In the genomic region with DNA sequence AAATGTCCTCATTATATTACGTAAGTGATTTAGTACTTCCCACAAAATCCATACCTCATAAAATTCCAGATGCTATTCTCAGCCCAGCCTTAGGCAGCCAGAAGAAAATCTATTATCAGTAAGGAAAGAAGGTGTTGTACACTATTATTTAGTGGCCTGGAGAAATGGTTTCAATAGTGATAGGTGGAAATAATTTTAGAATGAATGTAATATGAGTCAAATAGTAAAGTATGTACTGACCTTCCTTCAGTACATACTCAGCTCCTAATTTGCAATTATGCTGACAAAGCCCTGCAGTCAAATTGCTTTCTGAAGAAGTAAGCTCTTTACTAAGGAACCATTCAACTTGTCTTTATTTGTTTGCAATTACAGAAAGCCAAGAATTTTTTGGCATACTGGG, we compare ENCODE assay signal across 16 cellular contexts.
DNase-seq lines count a peak whose midpoint lies in the region; ATAC-seq and TF ChIP-seq lines count a peak whose summit lies in the region.
"Had no signal": no experiment of that assay in that cellular context is flagged by ENCODE, and none has a peak within 500 bp of the region (broad histone marks: within the 10 kb centered on the region; RNA-seq: fewer than 3 reads in every experiment).

No MANE protein-coding gene starts in this region.

- no peaks in the 10 kb centered on the region for H3K9me3 ChIP-seq in RWPE2 (ENCODE audit: severe bottlenecking)
- H3K9me3 ChIP-seq: A549, BE2C had no signal

- H3K4me3 ChIP-seq in RWPE2 (ENCODE audit: severe bottlenecking), result no peak overlapping the region
- H3K4me3 ChIP-seq: A549 had no signal

- H3K27ac ChIP-seq in RWPE2 (ENCODE audit: poor library complexity, severe bottlenecking) (no peak overlapping the region), foreskin keratinocyte (no peak overlapping the region)
- H3K27ac ChIP-seq: A549, C4-2B had no signal

- H3K27me3 Mint-ChIP-seq in activated naive CD8-positive, alpha-beta T cell treated with anti-CD3 and anti-CD28 coated beads for 36 hours, result no peaks in the 10 kb centered on the region
- H3K27me3 Mint-ChIP-seq: CD4-positive, alpha-beta memory T cell had no signal

- H3K36me3 ChIP-seq in RWPE2 (ENCODE audit: low read depth), result no peaks in the 10 kb centered on the region
- H3K36me3 ChIP-seq: BE2C had no signal

- H3K27me3 ChIP-seq in RWPE2 (ENCODE audit: insufficient read depth, poor library complexity, severe bottlenecking), result peaks cover 13% of the 10 kb centered on the region
- no peaks in the 10 kb centered on the region for H3K27me3 ChIP-seq in foreskin keratinocyte
- H3K27me3 ChIP-seq: BE2C had no signal

- 0 out of 3 replicates have a peak, but pooled peaks have one; percentile 40 for ATAC-seq in RWPE2 (ENCODE audit: low read depth)
- ATAC-seq in foreskin keratinocyte, result peak; percentile 56
- ATAC-seq in GM21447 (IDR thresholded peaks at IDR 0.05; ENCODE audit: unreplicated experiment), result no peak
- ATAC-seq: A549 had no signal

- DNase-seq in DMS79 (lab: John Stamatoyannopoulos, UW), result peak; percentile 0
- peak; percentile 21 for DNase-seq in DMS79 treated with DMSO at 0.1 percent for 48 hours (lab: John Stamatoyannopoulos, UW)
- no peak for DNase-seq in RWPE2 (ENCODE audit: low spot score)
- DNase-seq in foreskin keratinocyte, result peak; percentile 53 to 82
- DNase-seq in activated naive CD8-positive, alpha-beta T cell treated with anti-CD3 and anti-CD28 coated beads for 36 hours, result no peak
- DNase-seq in SHP77 treated with DMSO at 0.1 percent for 48 hours (lab: John Stamatoyannopoulos, UW), result no peak
- no peak for DNase-seq in NCI-H1436 treated with DMSO at 0.1 percent for 48 hours (lab: John Stamatoyannopoulos, UW)
- DNase-seq: BE2C; CD4-positive, alpha-beta memory T cell; DND-41; GDM1; HCEC 1CT; HFFc6 had no signal

- no peaks in the 10 kb centered on the region for H3K36me3 Mint-ChIP-seq in activated naive CD8-positive, alpha-beta T cell treated with anti-CD3 and anti-CD28 coated beads for 36 hours
- H3K36me3 Mint-ChIP-seq: CD4-positive, alpha-beta memory T cell had no signal

- no peak overlapping the region for H3K27ac Mint-ChIP-seq in activated naive CD8-positive, alpha-beta T cell treated with anti-CD3 and anti-CD28 coated beads for 36 hours
- H3K27ac Mint-ChIP-seq: CD4-positive, alpha-beta memory T cell; HFFc6 had no signal

- no peaks in the 10 kb centered on the region for H3K9me3 Mint-ChIP-seq in activated naive CD8-positive, alpha-beta T cell treated with anti-CD3 and anti-CD28 coated beads for 36 hours

- H3K4me1 ChIP-seq in RWPE2 (ENCODE audit: insufficient read depth, poor library complexity, severe bottlenecking), result no peaks in the 10 kb centered on the region
- peaks cover 10% of the 10 kb centered on the region for H3K4me1 ChIP-seq in foreskin keratinocyte
- H3K4me1 ChIP-seq: A549, BE2C had no signal

- H3K4me1 Mint-ChIP-seq in activated naive CD8-positive, alpha-beta T cell treated with anti-CD3 and anti-CD28 coated beads for 36 hours, result no peaks in the 10 kb centered on the region
- H3K4me1 Mint-ChIP-seq: CD4-positive, alpha-beta memory T cell had no signal

- no peak for TF ChIP-seq CTCF in RWPE2 (IDR thresholded peaks at IDR 0.05; ENCODE audit: poor library complexity, severe bottlenecking)
- TF ChIP-seq CTCF in foreskin keratinocyte (conservative IDR thresholded peaks at IDR 0.05), result no peak

- no peak overlapping the region for H3K4me3 Mint-ChIP-seq in activated naive CD8-positive, alpha-beta T cell treated with anti-CD3 and anti-CD28 coated beads for 36 hours
- H3K4me3 Mint-ChIP-seq: CD4-positive, alpha-beta memory T cell; HFFc6 had no signal

Comparison
In these comparisons a context has a peak if more than half of its experiments do, and no peak if none do; other contexts are left out.
1. DNase-seq: peak in DMS79 (single experiment), DMS79 treated with DMSO at 0.1 percent for 48 hours (single experiment) and foreskin keratinocyte (2 of 2); none in RWPE2 (single experiment), activated naive CD8-positive, alpha-beta T cell treated with anti-CD3 and anti-CD28 coated beads for 36 hours (single experiment), SHP77 treated with DMSO at 0.1 percent for 48 hours (single experiment) and NCI-H1436 treated with DMSO at 0.1 percent for 48 hours (single experiment).